Comparison of ENCODE assay signal across 8 cellular contexts in genomic region chr11:48172818-48173609, GRCh38. TPM values are rescaled to one million over a fixed set of nuclear protein-coding genes. Genes with fewer than 3 reads are reported as not detected.
DNase-seq lines count a peak whose midpoint lies in the region; ATAC-seq and TF ChIP-seq lines count a peak whose summit lies in the region.

No MANE protein-coding gene starts in this region.

- H3K36me3 ChIP-seq in tibial artery, result no peaks in the 10 kb centered on the region

- H3K9me3 ChIP-seq in tibial artery, result no peaks in the 10 kb centered on the region

- H3K27ac ChIP-seq in C4-2B (no peak overlapping the region), tibial artery (no peak overlapping the region)

- no peaks in the 10 kb centered on the region for H3K27me3 Mint-ChIP-seq in activated T-helper 1 cell treated with anti-CD3 and anti-CD28 coated beads, Interleukin-12 subunit alpha, Interleukin-12 subunit beta, Interleukin-2, Interleukin-4 antibody, amounts not matched to agents 30 ng/mL and 10 ng/mL and 1 ng/mL, durations not matched to agents 14 hours and 24 hours and 36 hours (ENCODE audit: insufficient read depth)

- no peaks in the 10 kb centered on the region for H3K9me3 Mint-ChIP-seq in activated T-helper 1 cell treated with anti-CD3 and anti-CD28 coated beads, Interleukin-12 subunit alpha, Interleukin-12 subunit beta, Interleukin-2, Interleukin-4 antibody, amounts not matched to agents 30 ng/mL and 10 ng/mL and 1 ng/mL, durations not matched to agents 14 hours and 24 hours and 36 hours

- ATAC-seq in GM19043 (IDR thresholded peaks at IDR 0.05; ENCODE audit: low read depth, unreplicated experiment) (peak; percentile 82), HG03565 (IDR thresholded peaks at IDR 0.05; ENCODE audit: unreplicated experiment) (peak; percentile 65)

- no peaks in the 10 kb centered on the region for H3K27me3 ChIP-seq in tibial artery

- DNase-seq in OCI-M1 (lab: John Stamatoyannopoulos, UW) (peak; percentile 81), fibroblast of the aortic adventitia (ENCODE audit: low read depth) (peak; percentile 77), nucleus accumbens (lab: John Stamatoyannopoulos, UW) (peak in 47 of 56 donors; percentile 6 to 73 (median 35)), tibial artery (peak in 1 of 2 donors; percentile 42)
- peak; percentile 31 for DNase-seq in activated T-helper 1 cell treated with anti-CD3 and anti-CD28 coated beads, Interleukin-12 subunit alpha, Interleukin-12 subunit beta, Interleukin-2, Interleukin-4 antibody, amounts not matched to agents 30 ng/mL and 10 ng/mL and 1 ng/mL, durations not matched to agents 14 hours and 24 hours and 36 hours (ENCODE audit: low spot score)

- intact Hi-C loops in activated T-helper 1 cell treated with anti-CD3 and anti-CD28 coated beads, Interleukin-12 subunit alpha, Interleukin-12 subunit beta, Interleukin-2, Interleukin-4 antibody, amounts not matched to agents 30 ng/mL and 10 ng/mL and 1 ng/mL, durations not matched to agents 14 hours and 24 hours and 36 hours (cut with micrococcal nuclease), result loop anchor here (1.0 to 10.0 kb wide), 4 partner anchors 134 to 1822 kb away; no protein-coding TSS in a partner anchor
- intact Hi-C loops in tibial artery (cut with DNase I; ENCODE audit: low total_unique reads), result no loop called here

- no peak overlapping the region for H3K4me3 ChIP-seq in fibroblast of the aortic adventitia (ENCODE audit: low read depth, low read length)
- peak overlapping the region in 1 of 2 donors; percentile 28 for H3K4me3 ChIP-seq in tibial artery

- no peak overlapping the region for H3K27ac Mint-ChIP-seq in activated T-helper 1 cell treated with anti-CD3 and anti-CD28 coated beads, Interleukin-12 subunit alpha, Interleukin-12 subunit beta, Interleukin-2, Interleukin-4 antibody, amounts not matched to agents 30 ng/mL and 10 ng/mL and 1 ng/mL, durations not matched to agents 14 hours and 24 hours and 36 hours

- TF ChIP-seq CTCF in C4-2B (conservative IDR thresholded peaks at IDR 0.05) (peak; percentile 98), fibroblast of the aortic adventitia (IDR thresholded peaks at IDR 0.05; ENCODE audit: insufficient read depth, low read length) (peak; percentile 99), tibial artery (IDR thresholded peaks at IDR 0.05) (peak; percentile 63 to 83)

- peaks cover 25% of the 10 kb centered on the region for H3K4me1 Mint-ChIP-seq in activated T-helper 1 cell treated with anti-CD3 and anti-CD28 coated beads, Interleukin-12 subunit alpha, Interleukin-12 subunit beta, Interleukin-2, Interleukin-4 antibody, amounts not matched to agents 30 ng/mL and 10 ng/mL and 1 ng/mL, durations not matched to agents 14 hours and 24 hours and 36 hours (ENCODE audit: low read depth)

- H3K36me3 Mint-ChIP-seq in activated T-helper 1 cell treated with anti-CD3 and anti-CD28 coated beads, Interleukin-12 subunit alpha, Interleukin-12 subunit beta, Interleukin-2, Interleukin-4 antibody, amounts not matched to agents 30 ng/mL and 10 ng/mL and 1 ng/mL, durations not matched to agents 14 hours and 24 hours and 36 hours (ENCODE audit: low read depth), result peaks cover 12% of the 10 kb centered on the region

- H3K4me3 Mint-ChIP-seq in activated T-helper 1 cell treated with anti-CD3 and anti-CD28 coated beads, Interleukin-12 subunit alpha, Interleukin-12 subunit beta, Interleukin-2, Interleukin-4 antibody, amounts not matched to agents 30 ng/mL and 10 ng/mL and 1 ng/mL, durations not matched to agents 14 hours and 24 hours and 36 hours, result no peak overlapping the region

- peaks cover 0 to 26% (median 14%) of the 10 kb centered on the region in 4 donors for H3K4me1 ChIP-seq in tibial artery

RNA-seq across cellular contexts. Expression of gene OR4B1, which starts 43.6 kb away (rescaled TPM):
- not detected in 2 replicates for total RNA-seq in activated T-helper 1 cell treated with anti-CD3 and anti-CD28 coated beads, Interleukin-12 subunit alpha, Interleukin-12 subunit beta, Interleukin-2, Interleukin-4 antibody, amounts not matched to agents 30 ng/mL and 10 ng/mL and 1 ng/mL, durations not matched to agents 14 hours and 24 hours and 36 hours
- not detected in 2 replicates for total RNA-seq in fibroblast of the aortic adventitia (ENCODE audit: low replicate concordance)
